ENCODE assay signal across 13 cellular contexts in the genomic region with DNA sequence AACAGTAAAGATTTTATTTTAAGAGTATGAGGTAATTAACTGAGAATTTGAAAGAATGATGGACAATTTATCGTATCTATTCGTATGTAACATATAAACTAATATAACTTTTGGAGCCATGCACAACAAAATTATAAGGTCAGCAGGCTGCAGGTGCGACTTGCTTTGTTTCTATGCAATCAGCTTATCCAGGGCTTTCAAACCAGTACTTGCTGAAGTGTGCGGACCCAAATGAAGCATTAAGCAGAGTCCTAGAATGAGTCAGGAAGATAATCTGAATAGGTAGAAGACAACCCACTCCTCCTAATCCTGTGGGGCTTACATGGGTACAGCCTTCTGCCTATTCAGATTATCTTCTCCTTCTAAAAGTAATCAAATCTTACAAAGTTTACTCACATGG. TPM values are rescaled to one million over a fixed set of nuclear protein-coding genes. Genes with fewer than 3 reads are reported as not detected.
DNase-seq lines count a peak whose midpoint lies in the region; ATAC-seq lines count a peak whose summit lies in the region.
"Had no signal": no experiment of that assay in that cellular context is flagged by ENCODE, and none has a peak within 500 bp of the region (broad histone marks: within the 10 kb centered on the region; RNA-seq: fewer than 3 reads in every experiment).

No MANE protein-coding gene starts in this region.

- peak overlapping the region; percentile 98 for H3K4me3 ChIP-seq in SK-N-MC

- peak overlapping the region; percentile 94 for H3K9ac ChIP-seq in SK-N-MC (ENCODE audit: insufficient read length)

- H3K27ac Mint-ChIP-seq in activated CD8-positive, alpha-beta memory T cell treated with anti-CD3 and anti-CD28 coated beads, Interleukin-2, amount 10 ng/mL, durations not matched to agents 7 days and 5 days: peak overlapping the region; percentile 99
- peak overlapping the region; percentile 98 for H3K27ac Mint-ChIP-seq in stimulated activated effector memory CD8-positive, alpha-beta T cell treated with anti-CD3 and anti-CD28 coated beads, Interleukin-12 subunit alpha, Interleukin-12 subunit beta, amount 100 ng/mL, for 72 hours

- intact Hi-C loops in left cardiac atrium (cut with DNase I): no loop called here

- no peaks in the 10 kb centered on the region for H3K9me3 ChIP-seq in SK-N-MC (ENCODE audit: low read depth, low read length)
- H3K9me3 ChIP-seq: ascending aorta had no signal

- H3K4me3 Mint-ChIP-seq in activated CD8-positive, alpha-beta memory T cell treated with anti-CD3 and anti-CD28 coated beads, Interleukin-2, amount 10 ng/mL, durations not matched to agents 7 days and 5 days: peak overlapping the region; percentile 100
- H3K4me3 Mint-ChIP-seq in stimulated activated effector memory CD8-positive, alpha-beta T cell treated with anti-CD3 and anti-CD28 coated beads, Interleukin-12 subunit alpha, Interleukin-12 subunit beta, amount 100 ng/mL, for 72 hours: peak overlapping the region; percentile 82

- H3K4me1 Mint-ChIP-seq in activated CD8-positive, alpha-beta memory T cell treated with anti-CD3 and anti-CD28 coated beads, Interleukin-2, amount 10 ng/mL, durations not matched to agents 7 days and 5 days: peaks cover 52% of the 10 kb centered on the region
- peaks cover 40% of the 10 kb centered on the region for H3K4me1 Mint-ChIP-seq in stimulated activated effector memory CD8-positive, alpha-beta T cell treated with anti-CD3 and anti-CD28 coated beads, Interleukin-12 subunit alpha, Interleukin-12 subunit beta, amount 100 ng/mL, for 72 hours

- no peak for DNase-seq in activated CD8-positive, alpha-beta memory T cell treated with anti-CD3 and anti-CD28 coated beads, Interleukin-2, amount 10 ng/mL, durations not matched to agents 7 days and 5 days
- no peak for DNase-seq in activated CD8-positive, alpha-beta memory T cell treated with anti-CD3 and anti-CD28 coated beads, Interleukin-2, amount 50 U/mL, for 4 hours
- DNase-seq in SK-N-MC (ENCODE audit: low read depth, low spot score) (no peak), epithelial cell of prostate (ENCODE audit: low read depth, low spot score) (no peak), HUDEP-2 (lab: John Stamatoyannopoulos, UW; ENCODE audit: unreplicated experiment in 76 of 76) (no peak), left cardiac atrium (no peak)
- no peak for DNase-seq in stimulated activated effector memory CD8-positive, alpha-beta T cell treated with anti-CD3 and anti-CD28 coated beads, Interleukin-12 subunit alpha, Interleukin-12 subunit beta, amount 100 ng/mL, for 72 hours (ENCODE audit: low spot score in 2 of 2)
- DNase-seq: hippocampal formation; NCI-H1048; stimulated activated naive B cell treated with anti-CD40 and anti-IgM and Interleukin-4, amounts not matched to agents 10 μg/mL and 1 μg/mL and 100 μg/mL, for 72 hours had no signal

- CTCF ChIA-PET in activated CD8-positive, alpha-beta memory T cell treated with anti-CD3 and anti-CD28 coated beads, Interleukin-2, amount 10 ng/mL, durations not matched to agents 7 days and 5 days (lab: Charles Lee): interaction anchor here (0.6 to 4.4 kb wide), 7 partner anchors 10 to 607 kb away, joined by 3 to 38 read pairs (median 3); no protein-coding TSS in a partner anchor

- ATAC-seq in activated CD8-positive, alpha-beta memory T cell treated with anti-CD3 and anti-CD28 coated beads, Interleukin-2, amount 10 ng/mL, durations not matched to agents 7 days and 5 days: no peak
- ATAC-seq in stimulated activated effector memory CD8-positive, alpha-beta T cell treated with anti-CD3 and anti-CD28 coated beads, Interleukin-12 subunit alpha, Interleukin-12 subunit beta, amount 100 ng/mL, for 72 hours: no peak
- no peak for ATAC-seq in HG03565 (IDR thresholded peaks at IDR 0.05; ENCODE audit: unreplicated experiment)
- no peak for ATAC-seq in left cardiac atrium
- ATAC-seq: stimulated activated naive B cell treated with anti-CD40 and anti-IgM and Interleukin-4, amounts not matched to agents 10 μg/mL and 1 μg/mL and 100 μg/mL, for 72 hours had no signal

- no peaks in the 10 kb centered on the region for H3K27me3 Mint-ChIP-seq in activated CD8-positive, alpha-beta memory T cell treated with anti-CD3 and anti-CD28 coated beads, Interleukin-2, amount 10 ng/mL, durations not matched to agents 7 days and 5 days
- H3K27me3 Mint-ChIP-seq: stimulated activated naive B cell treated with anti-CD40 and anti-IgM and Interleukin-4, amounts not matched to agents 10 μg/mL and 1 μg/mL and 100 μg/mL, for 72 hours had no signal

- H3K9me3 Mint-ChIP-seq in activated CD8-positive, alpha-beta memory T cell treated with anti-CD3 and anti-CD28 coated beads, Interleukin-2, amount 10 ng/mL, durations not matched to agents 7 days and 5 days (ENCODE audit: low read depth): no peaks in the 10 kb centered on the region
- no peaks in the 10 kb centered on the region for H3K9me3 Mint-ChIP-seq in stimulated activated effector memory CD8-positive, alpha-beta T cell treated with anti-CD3 and anti-CD28 coated beads, Interleukin-12 subunit alpha, Interleukin-12 subunit beta, amount 100 ng/mL, for 72 hours
- H3K9me3 Mint-ChIP-seq: stimulated activated naive B cell treated with anti-CD40 and anti-IgM and Interleukin-4, amounts not matched to agents 10 μg/mL and 1 μg/mL and 100 μg/mL, for 72 hours had no signal

- H3K36me3 ChIP-seq in SK-N-MC (ENCODE audit: insufficient read depth, low read length): peaks cover 20% of the 10 kb centered on the region
- H3K36me3 ChIP-seq: ascending aorta had no signal

- peaks cover 27% of the 10 kb centered on the region for H3K36me3 Mint-ChIP-seq in activated CD8-positive, alpha-beta memory T cell treated with anti-CD3 and anti-CD28 coated beads, Interleukin-2, amount 10 ng/mL, durations not matched to agents 7 days and 5 days
- peaks cover 44% of the 10 kb centered on the region for H3K36me3 Mint-ChIP-seq in stimulated activated effector memory CD8-positive, alpha-beta T cell treated with anti-CD3 and anti-CD28 coated beads, Interleukin-12 subunit alpha, Interleukin-12 subunit beta, amount 100 ng/mL, for 72 hours

- H3K27ac ChIP-seq in SK-N-MC: peak overlapping the region; percentile 70
- peak overlapping the region; percentile 79 for H3K27ac ChIP-seq in epithelial cell of prostate
- H3K27ac ChIP-seq: C4-2B had no signal

RNA-seq across cellular contexts. Expression of a gene that starts 2.1 kb away (rescaled TPM):
- total RNA-seq in activated CD8-positive, alpha-beta memory T cell treated with anti-CD3 and anti-CD28 coated beads, Interleukin-2, amount 10 ng/mL, durations not matched to agents 7 days and 5 days: 100 to 1,000 TPM; 263 to 367 TPM
- 10 to 100 TPM; 30.0 to 38.7 TPM for total RNA-seq in left cardiac atrium

RNA-seq across cellular contexts. Expression of a gene that starts 17.3 kb away (rescaled TPM):
- total RNA-seq in activated CD8-positive, alpha-beta memory T cell treated with anti-CD3 and anti-CD28 coated beads, Interleukin-2, amount 10 ng/mL, durations not matched to agents 7 days and 5 days: 10 to 100 TPM; 51.1 to 73.7 TPM
- 10 to 100 TPM; 37.2 to 50.5 TPM for total RNA-seq in left cardiac atrium

Comparison
In these comparisons a context has a peak if more than half of its experiments do, and no peak if none do; other contexts are left out.
1. RNA of a gene that starts 2.1 kb away (total RNA-seq): 263 to 367 TPM in activated CD8-positive, alpha-beta memory T cell treated with anti-CD3 and anti-CD28 coated beads, Interleukin-2, amount 10 ng/mL, durations not matched to agents 7 days and 5 days; 30.0 to 38.7 TPM in left cardiac atrium; every median in the first group is over 4 times any median in the second.